ENCODE assay signal across 17 cellular contexts in the genomic region with DNA sequence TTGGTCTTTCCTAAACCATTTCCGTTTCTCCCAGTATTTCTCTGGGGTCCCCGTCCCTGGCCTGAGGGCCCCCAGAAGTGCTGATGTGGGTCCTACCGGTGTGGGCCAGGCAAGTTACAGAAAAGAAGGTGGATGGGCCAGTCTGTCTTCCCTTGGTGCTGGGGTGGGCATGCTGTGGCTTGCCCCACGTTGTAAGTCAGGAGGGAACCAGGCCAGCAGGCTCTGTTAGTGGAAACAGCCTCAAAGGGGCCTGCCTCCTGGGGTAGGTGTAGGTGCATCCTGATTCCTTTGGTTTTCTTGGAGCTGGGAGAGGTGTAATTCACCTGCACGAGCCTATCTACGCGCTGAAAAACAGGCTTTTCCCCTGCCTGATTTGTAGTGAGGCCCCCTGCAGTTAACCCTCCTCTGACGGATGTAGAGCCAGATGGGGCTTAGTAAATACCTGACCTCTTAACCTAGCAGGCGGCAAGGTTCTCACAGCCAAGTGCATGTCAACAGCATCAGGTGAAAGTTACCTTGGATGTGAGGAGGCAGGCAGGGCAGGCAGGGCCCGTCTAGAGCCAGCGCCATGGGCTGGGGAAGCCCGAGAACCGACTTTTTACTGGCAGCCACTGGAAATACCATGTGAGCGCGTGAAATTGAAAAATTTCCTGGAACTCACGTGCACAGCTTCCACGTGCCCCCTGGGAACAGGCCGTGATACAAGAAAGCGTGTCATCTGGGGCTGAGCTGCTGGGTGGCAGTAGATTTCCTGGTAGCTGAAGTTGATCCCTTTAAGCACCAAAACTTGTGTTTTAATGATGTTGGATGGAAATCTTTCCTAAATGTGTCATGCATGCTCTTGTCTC. TPM values are rescaled to one million over a fixed set of nuclear protein-coding genes. Genes with fewer than 3 reads are reported as not detected.
DNase-seq lines count a peak whose midpoint lies in the region; ATAC-seq lines count a peak whose summit lies in the region.
"Not testable (repeated sequence)": the region's sequence is repeated elsewhere in the genome, so short reads cannot be mapped to it uniquely, and the experiment has no call there.
"Had no signal": no experiment of that assay in that cellular context is flagged by ENCODE, and none has a peak within 500 bp of the region (broad histone marks: within the 10 kb centered on the region; RNA-seq: fewer than 3 reads in every experiment).

No MANE protein-coding gene starts in this region.

- POLR2A ChIA-PET in activated CD4-positive, alpha-beta T cell treated with anti-CD3 and anti-CD28 coated beads for 36 hours (lab: Charles Lee) = not testable (repeated sequence)

- H3K4me3 Mint-ChIP-seq in activated CD4-positive, alpha-beta T cell treated with anti-CD3 and anti-CD28 coated beads for 36 hours; stimulated activated naive B cell treated with anti-CD40 and anti-IgM and Interleukin-4, amounts not matched to agents 10 μg/mL and 1 μg/mL and 100 μg/mL, for 72 hours: not testable (repeated sequence)

- CTCF ChIA-PET in activated CD4-positive, alpha-beta T cell treated with anti-CD3 and anti-CD28 coated beads for 36 hours (lab: Charles Lee) = not testable (repeated sequence)

- ATAC-seq in GM18861 (IDR thresholded peaks at IDR 0.05; ENCODE audit: unreplicated experiment) = peak; percentile 3
- peak; percentile 30 for ATAC-seq in GM19455 (IDR thresholded peaks at IDR 0.05; ENCODE audit: unreplicated experiment)
- peak; percentile 6 for ATAC-seq in GM21786 (IDR thresholded peaks at IDR 0.05; ENCODE audit: unreplicated experiment)
- peak; percentile 20 for ATAC-seq in HG02943 (IDR thresholded peaks at IDR 0.05; ENCODE audit: low read depth, unreplicated experiment)
- peak; percentile 18 for ATAC-seq in HG03342 (IDR thresholded peaks at IDR 0.05; ENCODE audit: unreplicated experiment)
- peak; percentile 44 for ATAC-seq in activated CD4-positive, alpha-beta T cell treated with anti-CD3 and anti-CD28 coated beads for 36 hours
- ATAC-seq in Right ventricle myocardium inferior = peak; percentile 65
- peak; percentile 25 to 35 for ATAC-seq in stimulated activated naive B cell treated with anti-CD40 and anti-IgM and Interleukin-4, amounts not matched to agents 10 μg/mL and 1 μg/mL and 100 μg/mL, for 72 hours (replicated peaks)

- not testable (repeated sequence) for H3K4me1 Mint-ChIP-seq in activated CD4-positive, alpha-beta T cell treated with anti-CD3 and anti-CD28 coated beads for 36 hours; stimulated activated naive B cell treated with anti-CD40 and anti-IgM and Interleukin-4, amounts not matched to agents 10 μg/mL and 1 μg/mL and 100 μg/mL, for 72 hours

- H3K27ac Mint-ChIP-seq in activated CD4-positive, alpha-beta T cell treated with anti-CD3 and anti-CD28 coated beads for 36 hours; stimulated activated naive B cell treated with anti-CD40 and anti-IgM and Interleukin-4, amounts not matched to agents 10 μg/mL and 1 μg/mL and 100 μg/mL, for 72 hours: not testable (repeated sequence)

- H3K27me3 Mint-ChIP-seq in activated CD4-positive, alpha-beta T cell treated with anti-CD3 and anti-CD28 coated beads for 36 hours; stimulated activated naive B cell treated with anti-CD40 and anti-IgM and Interleukin-4, amounts not matched to agents 10 μg/mL and 1 μg/mL and 100 μg/mL, for 72 hours: not testable (repeated sequence)

- not testable (repeated sequence) for H3K36me3 Mint-ChIP-seq in activated CD4-positive, alpha-beta T cell treated with anti-CD3 and anti-CD28 coated beads for 36 hours (ENCODE audit: low read depth)
- H3K36me3 Mint-ChIP-seq in stimulated activated naive B cell treated with anti-CD40 and anti-IgM and Interleukin-4, amounts not matched to agents 10 μg/mL and 1 μg/mL and 100 μg/mL, for 72 hours = peaks cover 9 to 11% of the 10 kb centered on the region in 2 donors

- not testable (repeated sequence) for DNase-seq in activated CD4-positive, alpha-beta T cell treated with anti-CD3 and anti-CD28 coated beads for 36 hours; Right ventricle myocardium inferior (ENCODE audit: missing footprints); stimulated activated naive B cell treated with anti-CD40 and anti-IgM and Interleukin-4, amounts not matched to agents 10 μg/mL and 1 μg/mL and 100 μg/mL, for 72 hours

- H3K9me3 Mint-ChIP-seq in activated CD4-positive, alpha-beta T cell treated with anti-CD3 and anti-CD28 coated beads for 36 hours (ENCODE audit: low read depth); stimulated activated naive B cell treated with anti-CD40 and anti-IgM and Interleukin-4, amounts not matched to agents 10 μg/mL and 1 μg/mL and 100 μg/mL, for 72 hours: not testable (repeated sequence)

- intact Hi-C loops in activated CD4-positive, alpha-beta T cell treated with anti-CD3 and anti-CD28 coated beads for 36 hours (cut with DNase I, micrococcal nuclease); Right ventricle myocardium inferior (cut with DNase I): not testable (repeated sequence)

RNA-seq across cellular contexts. Expression of gene SPDYE17, which starts 48.0 kb away (rescaled TPM):
- total RNA-seq in activated CD4-positive, alpha-beta T cell treated with anti-CD3 and anti-CD28 coated beads for 36 hours = not detected
- not detected for total RNA-seq in Right ventricle myocardium inferior
- total RNA-seq: cardiac muscle cell; CD4-positive, alpha-beta memory T cell; dermis microvascular lymphatic vessel endothelial cell; epithelial cell of proximal tubule; gastrocnemius medialis; HT1080; LHCN-M2; progenitor cell of endocrine pancreas; vagina had no signal

Comparison
In these comparisons a context has a peak if more than half of its experiments do, and no peak if none do; other contexts are left out.
1. ATAC-seq: peak in every context shown above with its lines; median percentile 65 in Right ventricle myocardium inferior; 44 in activated CD4-positive, alpha-beta T cell treated with anti-CD3 and anti-CD28 coated beads for 36 hours; 30 in GM19455; 30 in stimulated activated naive B cell treated with anti-CD40 and anti-IgM and Interleukin-4, amounts not matched to agents 10 μg/mL and 1 μg/mL and 100 μg/mL, for 72 hours; 20 in HG02943; 18 in HG03342; 6 in GM21786; 3 in GM18861.